Comparison of ENCODE assay signal across 19 cellular contexts in the genomic region with DNA sequence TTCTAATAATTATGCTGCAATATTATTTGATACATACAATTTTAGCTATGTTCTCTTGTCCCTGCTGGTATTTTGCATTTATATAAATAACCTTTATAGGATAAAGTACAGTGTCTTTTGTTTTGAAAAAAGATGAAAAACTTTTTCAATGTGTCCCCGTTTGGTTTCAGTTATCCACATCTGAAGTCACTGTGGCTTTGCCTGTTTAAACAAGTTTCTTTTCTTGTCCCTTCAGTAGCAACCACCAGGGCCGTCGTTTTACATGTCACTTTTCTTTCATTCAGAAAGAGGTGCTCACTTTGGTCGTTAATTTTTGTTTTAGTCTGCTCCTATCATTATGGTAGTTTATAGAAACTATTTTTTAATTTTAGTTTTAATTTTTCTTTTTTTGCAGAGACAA. TPM values are rescaled to one million over a fixed set of nuclear protein-coding genes. Genes with fewer than 3 reads are reported as not detected.
DNase-seq lines count a peak whose midpoint lies in the region; ATAC-seq and TF ChIP-seq lines count a peak whose summit lies in the region.
"Had no signal": no experiment of that assay in that cellular context is flagged by ENCODE, and none has a peak within 500 bp of the region (broad histone marks: within the 10 kb centered on the region; RNA-seq: fewer than 3 reads in every experiment).

No MANE protein-coding gene starts in this region.

- 73 to 90% methylated on average over 4 of the region's 4 CpGs for WGBS in gastroesophageal sphincter (ENCODE audit: low coverage in 1 of 2), 2 donors

- no peak for TF ChIP-seq POLR2A in gastroesophageal sphincter (IDR thresholded peaks at IDR 0.05)

- H2AFZ ChIP-seq in KMS-11 (ENCODE audit: low read depth), result no peak overlapping the region

- TF ChIP-seq EP300 in gastroesophageal sphincter (IDR thresholded peaks at IDR 0.05), result no peak

- H3K4me3 ChIP-seq in left ventricle myocardium inferior, result no peak overlapping the region
- no peak overlapping the region for H3K4me3 ChIP-seq in KMS-11 (IDR thresholded peaks at IDR 0.05; ENCODE audit: insufficient read depth, low read depth, low read length)
- H3K4me3 ChIP-seq in gastroesophageal sphincter, result no peak overlapping the region
- H3K4me3 ChIP-seq: BLaER1 treated with 17β-estradiol and CSF1 and Interleukin-3, amounts not matched to agents 10 nM and 100 nM; SJCRH30 had no signal

- H3K9me3 ChIP-seq in left ventricle myocardium inferior (replicated peaks) (peaks cover 11% of the 10 kb centered on the region), gastroesophageal sphincter (no peaks in the 10 kb centered on the region)

- peaks cover 35% of the 10 kb centered on the region for H3K4me1 Mint-ChIP-seq in activated T-helper 17 cell treated with anti-CD3 and anti-CD28 coated beads, Interleukin-2, amount 50 U/mL, for 72 hours

- no peak overlapping the region for H3K9ac ChIP-seq in KMS-11
- H3K9ac ChIP-seq: BLaER1 treated with 17β-estradiol and CSF1 and Interleukin-3, amounts not matched to agents 10 nM and 100 nM had no signal

- no peak for TF ChIP-seq CTCF in left ventricle myocardium inferior (IDR thresholded peaks at IDR 0.05; ENCODE audit: borderline replicate concordance)
- no peak for TF ChIP-seq CTCF in KMS-11 (conservative IDR thresholded peaks at IDR 0.05; ENCODE audit: low read depth, low read length)
- no peak for TF ChIP-seq CTCF in gastroesophageal sphincter (IDR thresholded peaks at IDR 0.05)

- intact Hi-C loops in left ventricle myocardium inferior (cut with micrococcal nuclease) (no loop called here), left cardiac atrium (cut with DNase I) (no loop called here)

- H3K27ac ChIP-seq in left ventricle myocardium inferior (replicated peaks) (peak overlapping the region; percentile 14), KMS-11 (peak overlapping the region; percentile 16; the same call in 1 of the 2 replicates), gastroesophageal sphincter (no peak overlapping the region)
- H3K27ac ChIP-seq: BLaER1 treated with 17β-estradiol and CSF1 and Interleukin-3, amounts not matched to agents 10 nM and 100 nM; SJCRH30 had no signal

- DNase-seq in left ventricle myocardium inferior (no peak), left cardiac atrium (no peak), T-helper 1 cell (no peak)
- DNase-seq: ACHN, Calu3, DMS153, NCI-H1694 treated with DMSO at 0.1 percent for 48 hours, NCI-H2081 treated with DMSO at 0.1 percent for 48 hours, NCI-H2171 treated with DMSO at 0.1 percent for 48 hours, NCI-H524 treated with DMSO at 0.1 percent for 48 hours, NCI-H82, SJCRH30 had no signal

- no peaks in the 10 kb centered on the region for H3K27me3 Mint-ChIP-seq in activated T-helper 17 cell treated with anti-CD3 and anti-CD28 coated beads, Interleukin-2, amount 50 U/mL, for 72 hours
- H3K27me3 Mint-ChIP-seq: CD8-positive, alpha-beta memory T cell had no signal

- peaks cover 8% of the 10 kb centered on the region for H3K9me3 Mint-ChIP-seq in activated T-helper 17 cell treated with anti-CD3 and anti-CD28 coated beads, Interleukin-2, amount 50 U/mL, for 72 hours
- H3K9me3 Mint-ChIP-seq: CD8-positive, alpha-beta memory T cell had no signal

- H3K27ac Mint-ChIP-seq in activated T-helper 17 cell treated with anti-CD3 and anti-CD28 coated beads, Interleukin-2, amount 50 U/mL, for 72 hours, result peak overlapping the region; percentile 36

- no peak overlapping the region for H3K4me3 Mint-ChIP-seq in activated T-helper 17 cell treated with anti-CD3 and anti-CD28 coated beads, Interleukin-2, amount 50 U/mL, for 72 hours

- no peaks in the 10 kb centered on the region for H4K20me1 ChIP-seq in KMS-11 (ENCODE audit: insufficient read depth)
- H4K20me1 ChIP-seq: BLaER1 treated with 17β-estradiol and CSF1 and Interleukin-3, amounts not matched to agents 10 nM and 100 nM had no signal

- H3K27me3 ChIP-seq in left ventricle myocardium inferior (ENCODE audit: low read depth) (no peaks in the 10 kb centered on the region), KMS-11 (ENCODE audit: insufficient read depth, low read depth) (no peaks in the 10 kb centered on the region), gastroesophageal sphincter (no peaks in the 10 kb centered on the region)
- H3K27me3 ChIP-seq: BLaER1 treated with 17β-estradiol and CSF1 and Interleukin-3, amounts not matched to agents 10 nM and 100 nM; SJCRH30 had no signal

- H3K36me3 ChIP-seq in left ventricle myocardium inferior, result no peaks in the 10 kb centered on the region
- no peaks in the 10 kb centered on the region for H3K36me3 ChIP-seq in KMS-11 (ENCODE audit: insufficient read depth)
- no peaks in the 10 kb centered on the region for H3K36me3 ChIP-seq in gastroesophageal sphincter
- H3K36me3 ChIP-seq: SJCRH30 had no signal

- H3K4me1 ChIP-seq in left ventricle myocardium inferior (peaks cover 57% of the 10 kb centered on the region), KMS-11 (ENCODE audit: low read depth, poor library complexity, severe bottlenecking) (peaks cover 78% of the 10 kb centered on the region), gastroesophageal sphincter (peaks cover 0 to 10% (median 3%) of the 10 kb centered on the region in 3 donors)
- H3K4me1 ChIP-seq: SJCRH30 had no signal

- no peaks in the 10 kb centered on the region for H3K36me3 Mint-ChIP-seq in activated T-helper 17 cell treated with anti-CD3 and anti-CD28 coated beads, Interleukin-2, amount 50 U/mL, for 72 hours (ENCODE audit: low read depth)

- peak overlapping the region; percentile 30; the same call in 1 of the 2 replicates for H3K4me2 ChIP-seq in KMS-11
- H3K4me2 ChIP-seq: BLaER1 treated with 17β-estradiol and CSF1 and Interleukin-3, amounts not matched to agents 10 nM and 100 nM had no signal

- peaks cover 80% of the 10 kb centered on the region for H3K79me2 ChIP-seq in KMS-11 (ENCODE audit: insufficient read depth, low read depth)

- ATAC-seq in left cardiac atrium (no peak), gastroesophageal sphincter (no peak), HG03439 (IDR thresholded peaks at IDR 0.05; ENCODE audit: unreplicated experiment) (no peak)
- ATAC-seq in activated T-helper 17 cell treated with anti-CD3 and anti-CD28 coated beads, Interleukin-2, amount 50 U/mL, for 72 hours (replicated peaks), result no peak
- ATAC-seq: HCT116 had no signal

RNA-seq across cellular contexts. Expression of a gene that starts 41.4 kb away (rescaled TPM):
- 69.2 TPM for total RNA-seq in left ventricle myocardium inferior
- total RNA-seq in left cardiac atrium, result 100 to 1,000 TPM; 134 to 145 TPM
- 10 to 100 TPM; 38.4 to 54.1 TPM for total RNA-seq in activated T-helper 17 cell treated with anti-CD3 and anti-CD28 coated beads, Interleukin-2, amount 50 U/mL, for 72 hours
- 100 to 1,000 TPM in 1 of 4 donors, 10 to 100 TPM in 3; 31.2 to 115 (median 62.5) TPM for total RNA-seq in gastroesophageal sphincter

Comparison
In these comparisons a context has a peak if more than half of its experiments do, and no peak if none do; other contexts are left out.
1. H3K27ac ChIP-seq: peak in left ventricle myocardium inferior (single experiment) and KMS-11 (single experiment); none in gastroesophageal sphincter (0 of 4).